19 cellular contexts compared by ENCODE assay signal in genomic region chr9:26357803-26358339, GRCh38.
"Had no signal": no experiment of that assay in that cellular context is flagged by ENCODE, and none has a peak within 500 bp of the region (broad histone marks: within the 10 kb centered on the region; RNA-seq: fewer than 3 reads in every experiment).

No MANE protein-coding gene starts in this region.

- H3K27me3 ChIP-seq: esophagus muscularis mucosa, right atrium auricular region, transverse colon, vagina had no signal

- H3K27ac Mint-ChIP-seq: activated CD4-positive, alpha-beta memory T cell treated with anti-CD3 and anti-CD28 coated beads, Interleukin-2, amount 10 ng/mL, durations not matched to agents 7 days and 5 days; activated naive CD4-positive, alpha-beta T cell treated with anti-CD3 and anti-CD28 coated beads, Interleukin-2, amount 50 U/mL, for 72 hours; natural killer cell treated with Interleukin-12 subunit alpha and Interleukin-12 subunit beta and Interleukin-15 and Interleukin-18, amount 100 ng/mL, for 72 hours; stimulated activated naive B cell treated with anti-CD40 and anti-IgM and Interleukin-4, amounts not matched to agents 10 μg/mL and 1 μg/mL and 100 μg/mL, for 72 hours had no signal

- H3K4me3 Mint-ChIP-seq: activated CD4-positive, alpha-beta memory T cell treated with anti-CD3 and anti-CD28 coated beads, Interleukin-2, amount 10 ng/mL, durations not matched to agents 7 days and 5 days; natural killer cell treated with Interleukin-12 subunit alpha and Interleukin-12 subunit beta and Interleukin-15 and Interleukin-18, amount 100 ng/mL, for 72 hours; stimulated activated naive B cell treated with anti-CD40 and anti-IgM and Interleukin-4, amounts not matched to agents 10 μg/mL and 1 μg/mL and 100 μg/mL, for 72 hours had no signal

- H3K9me3 ChIP-seq: esophagus muscularis mucosa, right atrium auricular region, transverse colon, vagina had no signal

- H3K27me3 Mint-ChIP-seq: activated CD4-positive, alpha-beta memory T cell treated with anti-CD3 and anti-CD28 coated beads, Interleukin-2, amount 10 ng/mL, durations not matched to agents 7 days and 5 days; natural killer cell treated with Interleukin-12 subunit alpha and Interleukin-12 subunit beta and Interleukin-15 and Interleukin-18, amount 100 ng/mL, for 72 hours; stimulated activated naive B cell treated with anti-CD40 and anti-IgM and Interleukin-4, amounts not matched to agents 10 μg/mL and 1 μg/mL and 100 μg/mL, for 72 hours had no signal

- H3K36me3 Mint-ChIP-seq: activated naive CD4-positive, alpha-beta T cell treated with anti-CD3 and anti-CD28 coated beads, Interleukin-2, amount 50 U/mL, for 72 hours; natural killer cell treated with Interleukin-12 subunit alpha and Interleukin-12 subunit beta and Interleukin-15 and Interleukin-18, amount 100 ng/mL, for 72 hours; stimulated activated naive B cell treated with anti-CD40 and anti-IgM and Interleukin-4, amounts not matched to agents 10 μg/mL and 1 μg/mL and 100 μg/mL, for 72 hours had no signal

- H3K27ac ChIP-seq: esophagus muscularis mucosa, right atrium auricular region, skin epidermis, transverse colon, vagina had no signal

- H3K4me1 Mint-ChIP-seq: activated CD4-positive, alpha-beta memory T cell treated with anti-CD3 and anti-CD28 coated beads, Interleukin-2, amount 10 ng/mL, durations not matched to agents 7 days and 5 days; stimulated activated naive B cell treated with anti-CD40 and anti-IgM and Interleukin-4, amounts not matched to agents 10 μg/mL and 1 μg/mL and 100 μg/mL, for 72 hours had no signal

- DNase-seq: activated CD4-positive, alpha-beta memory T cell treated with anti-CD3 and anti-CD28 coated beads, Interleukin-2, amount 10 ng/mL, durations not matched to agents 7 days and 5 days; activated CD4-positive, alpha-beta T cell treated with anti-CD3 and anti-CD28 coated beads for 4 hours; activated gamma-delta T cell; activated T-cell treated with anti-CD3 and anti-CD28 coated beads, Interleukin-2, amount 50 U/mL, for 48 hours; cortex of kidney; effector CD4-positive, alpha-beta T cell; left ventricle myocardium superior; mesenchymal stem cell; nucleus accumbens; stimulated activated CD4-positive, alpha-beta T cell treated with anti-CD3 and anti-CD28 coated beads, Interleukin-15, amount 100 ng/mL, for 24 hours; stimulated activated CD4-positive, alpha-beta T cell treated with anti-CD3 and anti-CD28 coated beads, Interleukin-4, amount 100 ng/mL, for 1 hour; stimulated activated naive B cell treated with anti-CD40 and anti-IgM and Interleukin-4, amounts not matched to agents 10 μg/mL and 1 μg/mL and 100 μg/mL, for 72 hours; transverse colon had no signal

- H3K4me1 ChIP-seq: right atrium auricular region, transverse colon, vagina had no signal

- H3K4me3 ChIP-seq: esophagus muscularis mucosa, right atrium auricular region, skin epidermis, transverse colon, vagina had no signal

- H3K36me3 ChIP-seq: esophagus muscularis mucosa, right atrium auricular region, transverse colon, vagina had no signal
